ENCODE assay signal across 19 cellular contexts in the genomic region with DNA sequence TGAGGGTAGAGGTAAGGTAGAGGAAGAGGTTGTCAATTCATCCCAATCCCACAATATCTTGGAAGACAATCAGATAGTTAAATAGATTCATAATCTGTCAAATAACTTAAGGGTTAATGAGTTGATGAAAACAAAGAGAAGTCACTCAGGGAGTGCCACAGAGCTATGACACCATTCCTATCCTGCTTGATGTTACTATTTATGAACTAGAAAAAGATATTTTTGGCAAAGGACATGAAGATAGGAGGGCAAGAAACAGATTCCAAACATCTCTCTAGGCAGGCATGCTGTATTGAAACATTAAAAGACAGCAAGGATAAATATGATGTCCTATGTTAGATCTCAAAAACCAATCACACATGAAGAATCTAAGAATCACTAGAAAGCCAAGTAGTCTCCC. TPM values are rescaled to one million over a fixed set of nuclear protein-coding genes. Genes with fewer than 3 reads are reported as not detected.
"Had no signal": no experiment of that assay in that cellular context is flagged by ENCODE, and none has a peak within 500 bp of the region (broad histone marks: within the 10 kb centered on the region; RNA-seq: fewer than 3 reads in every experiment).

No MANE protein-coding gene starts in this region.

- H3K27ac Mint-ChIP-seq: immature natural killer cell, mesothelial cell of epicardium had no signal

- H3K9me3 Mint-ChIP-seq: immature natural killer cell had no signal

- H3K36me3 ChIP-seq: esophagus muscularis mucosa, gastroesophageal sphincter, left lung, lower lobe of right lung had no signal

- H3K4me1 Mint-ChIP-seq: immature natural killer cell had no signal

- H3K4me1 ChIP-seq: foreskin keratinocyte, left lung, lower lobe of right lung had no signal

- H3K27me3 ChIP-seq: foreskin keratinocyte, gastroesophageal sphincter, hepatocyte had no signal

- DNase-seq: dermis blood vessel endothelial cell; dorsolateral prefrontal cortex; effector CD4-positive, alpha-beta T cell; effector memory CD4-positive, alpha-beta T cell; foreskin keratinocyte; hypothalamus; immature natural killer cell; islet precursor cell; kidney; kidney glomerular epithelial cell; left lung; lower lobe of right lung; mesenchymal stem cell; mucosa of descending colon had no signal

- H3K4me3 ChIP-seq: coronary artery, dorsolateral prefrontal cortex, esophagus muscularis mucosa, gastroesophageal sphincter, hepatocyte, left lung, lower lobe of right lung, mucosa of descending colon had no signal

- ATAC-seq: gastroesophageal sphincter, left lung, lower lobe of right lung, mucosa of descending colon had no signal

- H3K36me3 Mint-ChIP-seq: immature natural killer cell, mesothelial cell of epicardium had no signal

- H3K4me3 Mint-ChIP-seq: immature natural killer cell, mesothelial cell of epicardium had no signal

- H3K9me3 ChIP-seq: gastroesophageal sphincter, left lung, lower lobe of right lung, mucosa of descending colon had no signal

- H3K27ac ChIP-seq: coronary artery, dorsolateral prefrontal cortex, esophagus muscularis mucosa, foreskin keratinocyte, gastroesophageal sphincter, hepatocyte, left lung, lower lobe of right lung had no signal

RNA-seq across cellular contexts. Expression of a gene that starts 3.5 kb away (rescaled TPM):
- polyA plus RNA-seq: immature natural killer cell had no signal
